Comparison of ENCODE assay signal across 1 cellular context in genomic region chr17:27762527-27763305, GRCh38.
TF ChIP-seq lines count a peak whose summit lies in the region.

No MANE protein-coding gene starts in this region.

TF ChIP-seq in SK-N-SH, 30 proteins besides CTCF, POLR2A, EP300 and RAD21 (continued from another document):
- TF ChIP-seq TEAD4 (IDR thresholded peaks at IDR 0.05; ENCODE audit: borderline replicate concordance, insufficient read depth) (no peak), MEF2A (IDR thresholded peaks at IDR 0.05; ENCODE audit: borderline replicate concordance, low read depth) (no peak)
